ENCODE assay signal across 8 cellular contexts in genomic region chr15:69463182-69463756, GRCh38. TPM values are rescaled to one million over a fixed set of nuclear protein-coding genes. Genes with fewer than 3 reads are reported as not detected.
A peak's percentile ranks its signal among the peaks of the same experiment; 100 is the strongest.
DNase-seq lines count a peak whose midpoint lies in the region; ATAC-seq and TF ChIP-seq lines count a peak whose summit lies in the region.

No MANE protein-coding gene starts in this region.

- H3K36me3 Mint-ChIP-seq in Calu3 (ENCODE audit: insufficient read depth, unreplicated experiment) (peaks cover 30% of the 10 kb centered on the region), osteocyte (ENCODE audit: unreplicated experiment) (no peaks in the 10 kb centered on the region)

- no peaks in the 10 kb centered on the region for H3K27me3 ChIP-seq in PC-3 (ENCODE audit: low read length)

- H3K9me3 Mint-ChIP-seq in Calu3 (ENCODE audit: low read depth, unreplicated experiment): no peaks in the 10 kb centered on the region
- no peaks in the 10 kb centered on the region for H3K9me3 Mint-ChIP-seq in osteocyte (ENCODE audit: unreplicated experiment)

- H3K4me3 Mint-ChIP-seq in Calu3 (ENCODE audit: low read depth, unreplicated experiment) (peak overlapping the region; percentile 78), osteocyte (ENCODE audit: unreplicated experiment) (peak overlapping the region; percentile 81)

- TSS peak; percentile 36 for BruUV-seq in Calu3 (replicated peaks; lab: Mats Ljungman, UMichigan)
- TSS peak; percentile 89 for BruUV-seq in PC-3 (replicated peaks; lab: Mats Ljungman, UMichigan)

- peak overlapping the region; percentile 65 for H3K27ac ChIP-seq in PC-3 (ENCODE audit: low read length)

- H3K4me3 ChIP-seq in PC-3 (ENCODE audit: low read length) (peak overlapping the region; percentile 72), epithelial cell of esophagus (ENCODE audit: low read length) (peak overlapping the region; percentile 57)

- H3K9me3 ChIP-seq in PC-3 (ENCODE audit: low read length): no peaks in the 10 kb centered on the region

- intact Hi-C loops in Calu3 (cut with micrococcal nuclease; ENCODE audit: unreplicated experiment): no loop called here
- intact Hi-C loops in PC-3 (cut with micrococcal nuclease): no loop called here

- peak overlapping the region; percentile 95 for H2AFZ ChIP-seq in PC-3 (ENCODE audit: low read length)

- CTCF ChIA-PET in Calu3 (lab: Charles Lee) (interaction anchor here (0.7 to 2.4 kb wide), 10 partner anchors 10 to 1181 kb away, joined by 3 to 31 read pairs (median 4); partner anchors contain the start of genes KIF23 and RPLP1), PC-3 (lab: Charles Lee) (interaction anchor here (0.6 to 0.9 kb wide), 5 partner anchors 10 to 1981 kb away, joined by 3 to 4 read pairs (median 3); partner anchors contain the start of gene RPLP1)

- TF ChIP-seq CTCF in Calu3 (IDR thresholded peaks at IDR 0.05; ENCODE audit: unreplicated experiment) (no peak), PC-3 (conservative IDR thresholded peaks at IDR 0.05; ENCODE audit: low read depth, low read length) (no peak), epithelial cell of esophagus (IDR thresholded peaks at IDR 0.05; ENCODE audit: insufficient read depth, low read depth, low read length, missing control alignments) (no peak), osteocyte (IDR thresholded peaks at IDR 0.05) (no peak)

- peaks cover 6% of the 10 kb centered on the region for H3F3A ChIP-seq in PC-3 (ENCODE audit: low read length, unreplicated experiment)

- no peaks in the 10 kb centered on the region for H4K20me1 ChIP-seq in PC-3 (ENCODE audit: low read length)

- ATAC-seq in PC-3 (no peak), HG03139 (IDR thresholded peaks at IDR 0.05; ENCODE audit: unreplicated experiment) (no peak)

- H3K4me1 Mint-ChIP-seq in Calu3 (ENCODE audit: low read depth, unreplicated experiment) (peaks cover 54% of the 10 kb centered on the region), osteocyte (ENCODE audit: unreplicated experiment) (peaks cover 14% of the 10 kb centered on the region)

- H3K27me3 Mint-ChIP-seq in Calu3 (ENCODE audit: unreplicated experiment): no peaks in the 10 kb centered on the region
- H3K27me3 Mint-ChIP-seq in osteocyte (ENCODE audit: unreplicated experiment): no peaks in the 10 kb centered on the region

- H3K36me3 ChIP-seq in PC-3 (ENCODE audit: low read depth, low read length): no peaks in the 10 kb centered on the region

- peak overlapping the region; percentile 90 for H3K4me2 ChIP-seq in PC-3 (ENCODE audit: low read length)

- no peak for DNase-seq in Calu3
- DNase-seq in PC-3: no peak
- DNase-seq in epithelial cell of esophagus (ENCODE audit: low read depth): peak; percentile 14
- DNase-seq in osteocyte (ENCODE audit: extremely low spot score, unreplicated experiment): no peak
- DNase-seq in cortex of kidney (lab: John Stamatoyannopoulos, UW): no peak
- DNase-seq in mesenteric fat pad (ENCODE audit: low spot score): no peak
- no peak for DNase-seq in inferior parietal cortex (ENCODE audit: extremely low spot score)

- peaks cover 46% of the 10 kb centered on the region for H3K4me1 ChIP-seq in PC-3 (ENCODE audit: insufficient read depth, low read length)

- H3K9me2 ChIP-seq in PC-3 (replicated peaks; ENCODE audit: low read length): no peaks in the 10 kb centered on the region

- POLR2A ChIA-PET in PC-3 (lab: Charles Lee; ENCODE audit: unreplicated experiment): interaction anchor here (1.0 to 1.8 kb wide), 3 partner anchors 11 to 49 kb away, joined by 6 to 12 read pairs (median 7); partner anchors contain the start of genes KIF23 and RPLP1

- peak overlapping the region; percentile 76 for H3K9ac ChIP-seq in PC-3 (ENCODE audit: low read length)

- H3K27ac Mint-ChIP-seq in Calu3 (ENCODE audit: unreplicated experiment) (peak overlapping the region; percentile 50), osteocyte (ENCODE audit: unreplicated experiment) (peak overlapping the region; percentile 91)

- H3K79me2 ChIP-seq in PC-3 (ENCODE audit: low read length): peaks cover 5% of the 10 kb centered on the region; the same call in 1 of the 2 replicates

RNA-seq across cellular contexts. Expression of gene RPLP1, which starts 10.7 kb away (rescaled TPM):
- total RNA-seq in Calu3 (2022) (1,386 and 1,535 TPM in 2 replicates), PC-3 (2014; rRNA removed) (216 and 253 TPM in 2 replicates), osteocyte (1,498 and 1,580 TPM in 2 replicates), mesenteric fat pad (994 TPM)

RNA-seq across cellular contexts. Expression of gene KIF23, which starts 49.1 kb away (rescaled TPM):
- total RNA-seq in Calu3 (2022): 71.8 and 108 TPM in 2 replicates
- total RNA-seq in PC-3 (2014; rRNA removed): 77.3 and 87.0 TPM in 2 replicates
- 12.4 and 14.0 TPM in 2 replicates for total RNA-seq in osteocyte
- 1.2 TPM for total RNA-seq in mesenteric fat pad
